ENCODE assay signal across 12 cellular contexts in genomic region chr6:125220712-125221111, GRCh38.
DNase-seq lines count a peak whose midpoint lies in the region; ATAC-seq and TF ChIP-seq lines count a peak whose summit lies in the region.
"Had no signal": no experiment of that assay in that cellular context is flagged by ENCODE, and none has a peak within 500 bp of the region (broad histone marks: within the 10 kb centered on the region; RNA-seq: fewer than 3 reads in every experiment).

No MANE protein-coding gene starts in this region.

- peaks cover 22% of the 10 kb centered on the region for H3K27me3 Mint-ChIP-seq in T-helper 17 cell

- peak; percentile 79 for DNase-seq in COLO829 (ENCODE audit: low spot score)
- peak; percentile 23 for DNase-seq in colonic mucosa
- peak; percentile 8 for DNase-seq in kidney glomerular epithelial cell (lab: John Stamatoyannopoulos, UW)
- peak; percentile 32 for DNase-seq in renal cortical epithelial cell (ENCODE audit: low read depth)
- DNase-seq in inferior parietal cortex (ENCODE audit: extremely low spot score) = no peak
- no peak for DNase-seq in T-helper 17 cell
- DNase-seq in SIG-M5 treated with dmso at 0.1 percent for 504 hours (lab: John Stamatoyannopoulos, UW; ENCODE audit: unreplicated experiment) = no peak
- no peak for DNase-seq in putamen (ENCODE audit: low spot score)
- DNase-seq: activated T-cell treated with anti-CD3 and anti-CD28 coated beads for 4 hours, naive B cell, NCI-H524, WERI-Rb-1 had no signal

- no peaks in the 10 kb centered on the region for H3K36me3 ChIP-seq in colonic mucosa
- H3K36me3 ChIP-seq: WERI-Rb-1 had no signal

- H3K36me3 Mint-ChIP-seq in T-helper 17 cell (ENCODE audit: low read depth) = peaks cover 2% of the 10 kb centered on the region
- H3K36me3 Mint-ChIP-seq: naive B cell had no signal

- peaks cover 5% of the 10 kb centered on the region for H3K4me1 ChIP-seq in colonic mucosa

- no peak overlapping the region for H3K4me3 ChIP-seq in colonic mucosa

- no peak overlapping the region for H3K27ac ChIP-seq in colonic mucosa
- H3K27ac ChIP-seq: WERI-Rb-1 had no signal

- intact Hi-C loops in colonic mucosa (cut with DNase I) = no loop called here

- no peaks in the 10 kb centered on the region for H3K9me3 ChIP-seq in colonic mucosa
- H3K9me3 ChIP-seq in T-helper 17 cell (ENCODE audit: control insufficient read depth, low read length, poor library complexity, severe bottlenecking) = no peaks in the 10 kb centered on the region

- no peak overlapping the region for H3K4me3 Mint-ChIP-seq in T-helper 17 cell
- H3K4me3 Mint-ChIP-seq: naive B cell had no signal

- TF ChIP-seq CTCF in colonic mucosa (IDR thresholded peaks at IDR 0.05) = no peak

- no peak overlapping the region for H3K9ac ChIP-seq in colonic mucosa (ENCODE audit: low read depth in 2 of 2, low read length in 2 of 2)

- H3K27me3 ChIP-seq in colonic mucosa = no peaks in the 10 kb centered on the region

- ATAC-seq in T-helper 17 cell = no peak

- H3K27ac Mint-ChIP-seq in T-helper 17 cell = no peak overlapping the region

- H3K4me1 Mint-ChIP-seq in T-helper 17 cell = no peaks in the 10 kb centered on the region
- H3K4me1 Mint-ChIP-seq: naive B cell had no signal

Comparison
In these comparisons a context has a peak if more than half of its experiments do, and no peak if none do; other contexts are left out.
1. DNase-seq: peak in COLO829 (single experiment), colonic mucosa (single experiment), kidney glomerular epithelial cell (single experiment) and renal cortical epithelial cell (single experiment); none in inferior parietal cortex (single experiment), T-helper 17 cell (0 of 3), SIG-M5 treated with dmso at 0.1 percent for 504 hours (single experiment) and putamen (single experiment).